ENCODE assay signal across 3 cellular contexts in the genomic region with DNA sequence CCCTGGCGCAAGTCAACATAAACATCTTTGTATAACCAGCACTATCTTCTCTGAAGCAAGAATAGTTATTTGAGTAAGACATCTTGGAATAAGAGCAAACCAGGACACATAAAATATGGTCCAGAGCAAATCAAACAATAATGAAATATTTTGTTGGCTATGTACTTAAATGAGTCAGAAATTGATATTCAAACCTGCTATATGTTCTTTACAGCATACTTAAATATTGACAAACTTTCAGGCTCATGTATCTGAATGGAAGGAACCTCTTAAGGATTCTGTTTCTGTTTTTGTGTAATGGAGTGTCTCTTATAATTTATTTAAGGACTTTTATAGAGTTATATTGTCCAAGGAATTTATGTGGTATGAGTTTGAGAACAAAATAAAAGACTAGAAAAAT.
"Had no signal": no experiment of that assay in that cellular context is flagged by ENCODE, and none has a peak within 500 bp of the region (broad histone marks: within the 10 kb centered on the region; RNA-seq: fewer than 3 reads in every experiment).

No MANE protein-coding gene starts in this region.

- DNase-seq: GDM1, GF-D8 had no signal

- ATAC-seq: GM12878 had no signal

- H3K4me3 ChIP-seq: GM12878 had no signal
